8 cellular contexts compared by ENCODE assay signal in genomic region chr11:65615229-65615949, GRCh38. TPM values are rescaled to one million over a fixed set of nuclear protein-coding genes. Genes with fewer than 3 reads are reported as not detected.
DNase-seq lines count a peak whose midpoint lies in the region; ATAC-seq and TF ChIP-seq lines count a peak whose summit lies in the region.

Gene PCNX3, plus strand, starts transcription at chr11:65615776. Its CDS starts 536 bp downstream, at chr11:65616312.

- peak; percentile 100 for DNase-seq in GM13976 (ENCODE audit: low spot score)
- peak; percentile 99 for DNase-seq in NCI-H146 treated with DMSO at 0.1 percent for 48 hours (lab: John Stamatoyannopoulos, UW; ENCODE audit: unreplicated experiment)
- DNase-seq in amniotic epithelial cell (ENCODE audit: low read depth): peak; percentile 100
- DNase-seq in heart left ventricle: peak; percentile 100
- DNase-seq in pons (ENCODE audit: low spot score): peak; percentile 100
- peak; percentile 100 for DNase-seq in type B pancreatic cell (ENCODE audit: extremely low spot score, unreplicated experiment)

- peaks cover 21% of the 10 kb centered on the region for H3K4me1 Mint-ChIP-seq in type B pancreatic cell (ENCODE audit: unreplicated experiment)

- peak; percentile 79 for ATAC-seq in HG02870 (IDR thresholded peaks at IDR 0.05; ENCODE audit: unreplicated experiment)
- peak; percentile 86 to 90 (median 88) for ATAC-seq in heart left ventricle

- WGBS in heart left ventricle, 4 donors: 0% methylated on average over 43 to 55 of the region's 55 CpGs

- peaks cover 5 to 57% (median 34%) of the 10 kb centered on the region in 12 donors for H3K4me1 ChIP-seq in heart left ventricle

- H3K27ac ChIP-seq in heart left ventricle: peak within 1 kb of the TSS; percentile 95 to 99 (median 97)

- intact Hi-C loops in T-helper 1 cell treated with Interleukin-12 subunit alpha and Interleukin-12 subunit beta and Interleukin-4 antibody, amounts not matched to agents 30 ng/mL and 1 ng/mL, for 36 hours (cut with micrococcal nuclease): loop anchor here (1.0 to 10.0 kb wide), 28 partner anchors 23 to 1869 kb away; partner anchors contain the start of genes AIP, ATG2A, BANF1 and C11orf68
- intact Hi-C loops in heart left ventricle (cut with DNase I): loop anchor here in 5 of 10 donors (2.0 to 10.0 kb wide), 7 partner anchors 37 to 242 kb away; partner anchors contain the start of genes CFL1 (in 1 of the 5), KAT5 (in 1 of the 5) and RELA (in 1 of the 5)

- TF ChIP-seq POLR2A in heart left ventricle (IDR thresholded peaks at IDR 0.05): peak in 1 of 2 donors; percentile 68

- in situ Hi-C loops in GM13976 (cut with MboI; ENCODE audit: low sequenced_read_pairs, unreplicated experiment): no loop called here

- peaks cover 0 to 54% (median 40%) of the 10 kb centered on the region in 9 donors for H3K36me3 ChIP-seq in heart left ventricle

- TF ChIP-seq CTCF in GM13976 (IDR thresholded peaks at IDR 0.05; ENCODE audit: borderline replicate concordance, control extremely low read depth, extremely low read depth, insufficient read depth, missing control alignments): no peak
- no peak for TF ChIP-seq CTCF in heart left ventricle (IDR thresholded peaks at IDR 0.05)
- no peak for TF ChIP-seq CTCF in type B pancreatic cell (conservative IDR thresholded peaks at IDR 0.05)

- no peaks in the 10 kb centered on the region for H3K9me3 Mint-ChIP-seq in type B pancreatic cell

- H3K27me3 ChIP-seq in heart left ventricle: no peaks in the 10 kb centered on the region

- no peaks in the 10 kb centered on the region for H3K27me3 Mint-ChIP-seq in type B pancreatic cell

- peak within 1 kb of the TSS; percentile 98 for H3K27ac Mint-ChIP-seq in type B pancreatic cell

- peak within 1 kb of the TSS; percentile 96 for H3K4me3 Mint-ChIP-seq in type B pancreatic cell

- peaks cover 5% of the 10 kb centered on the region for H3K36me3 Mint-ChIP-seq in type B pancreatic cell

- peak within 1 kb of the TSS; percentile 89 to 100 (median 96) for H3K4me3 ChIP-seq in heart left ventricle

- no peaks in the 10 kb centered on the region for H3K9me3 ChIP-seq in heart left ventricle

RNA-seq across cellular contexts. Expression of gene PCNX3, which starts in this region (rescaled TPM):
- 61.8 and 66.4 TPM in 2 replicates for total RNA-seq in T-helper 1 cell treated with Interleukin-12 subunit alpha and Interleukin-12 subunit beta and Interleukin-4 antibody, amounts not matched to agents 30 ng/mL and 1 ng/mL, for 36 hours
- total RNA-seq in heart left ventricle: 10 to 100 TPM in 8 of 9 donors, 1 to 10 TPM in 1; 9.5 to 23.4 (median 15.4) TPM
- 10 to 100 TPM in 1 of 2 donors, 1 to 10 TPM in 1; 7.1 to 14.0 TPM for polyA plus RNA-seq in heart left ventricle
- total RNA-seq in type B pancreatic cell (ENCODE audit: low replicate concordance): 44.9 and 49.2 TPM in 2 replicates

Comparison
In these comparisons a context has a peak if more than half of its experiments do, and no peak if none do; other contexts are left out.
1. Peak in every context shown above with its lines: DNase-seq, ATAC-seq, H3K4me3 ChIP-seq and H3K27ac ChIP-seq.